1 cellular context compared by ENCODE assay signal in genomic region chr17:47252209-47252608, GRCh38.
TF ChIP-seq lines count a peak whose summit lies in the region.

No MANE protein-coding gene starts in this region.

TF ChIP-seq in HepG2, 621 proteins besides CTCF, POLR2A, EP300 and RAD21 (continued from another document and continues in another):
- TF ChIP-seq KLF9 (CRISPR knock-in tag; IDR thresholded peaks at IDR 0.05; ENCODE audit: low read depth) (no peak; the same call in 1 of the 2 replicates), IKZF4 (CRISPR knock-in tag; IDR thresholded peaks at IDR 0.05; ENCODE audit: borderline replicate concordance, low read depth, not compliant biosample characterization) (no peak), DNMT1 (CRISPR knock-in tag; IDR thresholded peaks at IDR 0.05) (no peak), ZNF326 (CRISPR knock-in tag; IDR thresholded peaks at IDR 0.05; ENCODE audit: borderline replicate concordance) (no peak), HNF1A (IDR thresholded peaks at IDR 0.05; ENCODE audit: low read depth) (no peak), HNF1A (CRISPR knock-in tag; IDR thresholded peaks at IDR 0.05; ENCODE audit: borderline replicate concordance) (no peak), ETV5 (CRISPR knock-in tag; IDR thresholded peaks at IDR 0.05; ENCODE audit: borderline replicate concordance) (no peak; the same call in 1 of the 2 replicates), TBX3 (IDR thresholded peaks at IDR 0.05; ENCODE audit: borderline replicate concordance) (no peak), KDM5A (IDR thresholded peaks at IDR 0.05; ENCODE audit: borderline replicate concordance, low read length) (no peak), HMGXB3 (CRISPR knock-in tag; IDR thresholded peaks at IDR 0.05; ENCODE audit: borderline replicate concordance) (no peak), ZNF737 (CRISPR knock-in tag; IDR thresholded peaks at IDR 0.05; ENCODE audit: borderline replicate concordance) (no peak), ZNF572 (CRISPR knock-in tag; IDR thresholded peaks at IDR 0.05) (0 out of 2 replicates have a peak, but pooled peaks have one; percentile 9), POLR2G (IDR thresholded peaks at IDR 0.05; ENCODE audit: low read depth, low read length) (no peak), ZNF20 (CRISPR knock-in tag; IDR thresholded peaks at IDR 0.05) (no peak), ZGPAT (CRISPR knock-in tag; IDR thresholded peaks at IDR 0.05) (peak; percentile 63), SIX4 (CRISPR knock-in tag; IDR thresholded peaks at IDR 0.05) (no peak), ZNF18 (CRISPR knock-in tag; IDR thresholded peaks at IDR 0.05; ENCODE audit: insufficient replicate concordance) (no peak), HMGXB4 (CRISPR knock-in tag; IDR thresholded peaks at IDR 0.05; ENCODE audit: borderline replicate concordance in 1 of 2, low read depth in 1 of 2) (no peak), CC2D1A (CRISPR knock-in tag; IDR thresholded peaks at IDR 0.05) (no peak), HDAC1 (CRISPR knock-in tag; IDR thresholded peaks at IDR 0.05) (0 out of 2 replicates have a peak, but pooled peaks have one; percentile 32), RXRB (CRISPR knock-in tag; IDR thresholded peaks at IDR 0.05; ENCODE audit: borderline replicate concordance) (peak; percentile 78), ZNF569 (CRISPR knock-in tag; IDR thresholded peaks at IDR 0.05; ENCODE audit: borderline replicate concordance) (no peak), GLI4 (CRISPR knock-in tag; IDR thresholded peaks at IDR 0.05; ENCODE audit: borderline replicate concordance) (no peak), ZNF747 (CRISPR knock-in tag; IDR thresholded peaks at IDR 0.05; ENCODE audit: borderline replicate concordance) (no peak)
- TF ChIP-seq, protein P1, sequence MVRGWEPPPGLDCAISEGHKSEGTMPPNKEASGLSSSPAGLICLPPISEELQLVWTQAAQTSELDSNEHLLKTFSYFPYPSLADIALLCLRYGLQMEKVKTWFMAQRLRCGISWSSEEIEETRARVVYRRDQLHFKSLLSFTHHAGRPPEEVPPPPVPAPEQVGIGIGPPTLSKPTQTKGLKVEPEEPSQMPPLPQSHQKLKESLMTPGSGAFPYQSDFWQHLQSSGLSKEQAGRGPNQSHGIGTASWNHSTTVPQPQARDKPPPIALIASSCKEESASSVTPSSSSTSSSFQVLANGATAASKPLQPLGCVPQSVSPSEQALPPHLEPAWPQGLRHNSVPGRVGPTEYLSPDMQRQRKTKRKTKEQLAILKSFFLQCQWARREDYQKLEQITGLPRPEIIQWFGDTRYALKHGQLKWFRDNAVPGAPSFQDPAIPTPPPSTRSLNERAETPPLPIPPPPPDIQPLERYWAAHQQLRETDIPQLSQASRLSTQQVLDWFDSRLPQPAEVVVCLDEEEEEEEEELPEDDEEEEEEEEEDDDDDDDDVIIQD (CRISPR knock-in tag; IDR thresholded peaks at IDR 0.05; ENCODE audit: low read depth) = peak; percentile 53; the same call in 1 of the 2 replicates
- TF ChIP-seq, protein P2, sequence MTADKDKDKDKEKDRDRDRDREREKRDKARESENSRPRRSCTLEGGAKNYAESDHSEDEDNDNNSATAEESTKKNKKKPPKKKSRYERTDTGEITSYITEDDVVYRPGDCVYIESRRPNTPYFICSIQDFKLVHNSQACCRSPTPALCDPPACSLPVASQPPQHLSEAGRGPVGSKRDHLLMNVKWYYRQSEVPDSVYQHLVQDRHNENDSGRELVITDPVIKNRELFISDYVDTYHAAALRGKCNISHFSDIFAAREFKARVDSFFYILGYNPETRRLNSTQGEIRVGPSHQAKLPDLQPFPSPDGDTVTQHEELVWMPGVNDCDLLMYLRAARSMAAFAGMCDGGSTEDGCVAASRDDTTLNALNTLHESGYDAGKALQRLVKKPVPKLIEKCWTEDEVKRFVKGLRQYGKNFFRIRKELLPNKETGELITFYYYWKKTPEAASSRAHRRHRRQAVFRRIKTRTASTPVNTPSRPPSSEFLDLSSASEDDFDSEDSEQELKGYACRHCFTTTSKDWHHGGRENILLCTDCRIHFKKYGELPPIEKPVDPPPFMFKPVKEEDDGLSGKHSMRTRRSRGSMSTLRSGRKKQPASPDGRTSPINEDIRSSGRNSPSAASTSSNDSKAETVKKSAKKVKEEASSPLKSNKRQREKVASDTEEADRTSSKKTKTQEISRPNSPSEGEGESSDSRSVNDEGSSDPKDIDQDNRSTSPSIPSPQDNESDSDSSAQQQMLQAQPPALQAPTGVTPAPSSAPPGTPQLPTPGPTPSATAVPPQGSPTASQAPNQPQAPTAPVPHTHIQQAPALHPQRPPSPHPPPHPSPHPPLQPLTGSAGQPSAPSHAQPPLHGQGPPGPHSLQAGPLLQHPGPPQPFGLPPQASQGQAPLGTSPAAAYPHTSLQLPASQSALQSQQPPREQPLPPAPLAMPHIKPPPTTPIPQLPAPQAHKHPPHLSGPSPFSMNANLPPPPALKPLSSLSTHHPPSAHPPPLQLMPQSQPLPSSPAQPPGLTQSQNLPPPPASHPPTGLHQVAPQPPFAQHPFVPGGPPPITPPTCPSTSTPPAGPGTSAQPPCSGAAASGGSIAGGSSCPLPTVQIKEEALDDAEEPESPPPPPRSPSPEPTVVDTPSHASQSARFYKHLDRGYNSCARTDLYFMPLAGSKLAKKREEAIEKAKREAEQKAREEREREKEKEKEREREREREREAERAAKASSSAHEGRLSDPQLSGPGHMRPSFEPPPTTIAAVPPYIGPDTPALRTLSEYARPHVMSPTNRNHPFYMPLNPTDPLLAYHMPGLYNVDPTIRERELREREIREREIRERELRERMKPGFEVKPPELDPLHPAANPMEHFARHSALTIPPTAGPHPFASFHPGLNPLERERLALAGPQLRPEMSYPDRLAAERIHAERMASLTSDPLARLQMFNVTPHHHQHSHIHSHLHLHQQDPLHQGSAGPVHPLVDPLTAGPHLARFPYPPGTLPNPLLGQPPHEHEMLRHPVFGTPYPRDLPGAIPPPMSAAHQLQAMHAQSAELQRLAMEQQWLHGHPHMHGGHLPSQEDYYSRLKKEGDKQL (CRISPR knock-in tag; IDR thresholded peaks at IDR 0.05; ENCODE audit: low read depth) = no peak
- TF ChIP-seq, protein P3, sequence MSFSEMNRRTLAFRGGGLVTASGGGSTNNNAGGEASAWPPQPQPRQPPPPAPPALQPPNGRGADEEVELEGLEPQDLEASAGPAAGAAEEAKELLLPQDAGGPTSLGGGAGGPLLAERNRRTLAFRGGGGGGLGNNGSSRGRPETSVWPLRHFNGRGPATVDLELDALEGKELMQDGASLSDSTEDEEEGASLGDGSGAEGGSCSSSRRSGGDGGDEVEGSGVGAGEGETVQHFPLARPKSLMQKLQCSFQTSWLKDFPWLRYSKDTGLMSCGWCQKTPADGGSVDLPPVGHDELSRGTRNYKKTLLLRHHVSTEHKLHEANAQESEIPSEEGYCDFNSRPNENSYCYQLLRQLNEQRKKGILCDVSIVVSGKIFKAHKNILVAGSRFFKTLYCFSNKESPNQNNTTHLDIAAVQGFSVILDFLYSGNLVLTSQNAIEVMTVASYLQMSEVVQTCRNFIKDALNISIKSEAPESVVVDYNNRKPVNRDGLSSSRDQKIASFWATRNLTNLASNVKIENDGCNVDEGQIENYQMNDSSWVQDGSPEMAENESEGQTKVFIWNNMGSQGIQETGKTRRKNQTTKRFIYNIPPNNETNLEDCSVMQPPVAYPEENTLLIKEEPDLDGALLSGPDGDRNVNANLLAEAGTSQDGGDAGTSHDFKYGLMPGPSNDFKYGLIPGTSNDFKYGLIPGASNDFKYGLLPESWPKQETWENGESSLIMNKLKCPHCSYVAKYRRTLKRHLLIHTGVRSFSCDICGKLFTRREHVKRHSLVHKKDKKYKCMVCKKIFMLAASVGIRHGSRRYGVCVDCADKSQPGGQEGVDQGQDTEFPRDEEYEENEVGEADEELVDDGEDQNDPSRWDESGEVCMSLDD (CRISPR knock-in tag; IDR thresholded peaks at IDR 0.05; ENCODE audit: borderline replicate concordance) = no peak
- TF ChIP-seq, protein P4, sequence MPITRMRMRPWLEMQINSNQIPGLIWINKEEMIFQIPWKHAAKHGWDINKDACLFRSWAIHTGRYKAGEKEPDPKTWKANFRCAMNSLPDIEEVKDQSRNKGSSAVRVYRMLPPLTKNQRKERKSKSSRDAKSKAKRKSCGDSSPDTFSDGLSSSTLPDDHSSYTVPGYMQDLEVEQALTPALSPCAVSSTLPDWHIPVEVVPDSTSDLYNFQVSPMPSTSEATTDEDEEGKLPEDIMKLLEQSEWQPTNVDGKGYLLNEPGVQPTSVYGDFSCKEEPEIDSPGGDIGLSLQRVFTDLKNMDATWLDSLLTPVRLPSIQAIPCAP (CRISPR knock-in tag; IDR thresholded peaks at IDR 0.05; ENCODE audit: low read depth) = no peak
